ENCODE assay signal across 20 cellular contexts in the genomic region with DNA sequence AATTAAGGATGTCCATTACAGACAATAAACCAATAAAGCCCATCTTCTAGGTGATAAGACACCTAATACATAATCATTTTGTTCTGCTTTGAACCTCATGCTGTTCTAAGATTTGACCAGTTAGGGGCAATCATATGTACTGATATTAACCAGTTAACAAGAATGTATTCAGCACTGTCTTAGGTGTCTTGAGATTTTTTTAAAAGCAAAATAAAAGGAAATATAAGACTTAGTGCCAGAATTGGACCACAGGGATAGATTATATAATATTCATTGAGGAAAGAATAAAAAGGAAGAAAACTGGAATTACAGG. TPM values are rescaled to one million over a fixed set of nuclear protein-coding genes. Genes with fewer than 3 reads are reported as not detected.
DNase-seq lines count a peak whose midpoint lies in the region; ATAC-seq, FAIRE-seq and TF ChIP-seq lines count a peak whose summit lies in the region.
"Had no signal": no experiment of that assay in that cellular context is flagged by ENCODE, and none has a peak within 500 bp of the region (broad histone marks: within the 10 kb centered on the region; RNA-seq: fewer than 3 reads in every experiment).

No MANE protein-coding gene starts in this region.

- H3K9me2 ChIP-seq in PC-3 (replicated peaks; ENCODE audit: low read length), result no peaks in the 10 kb centered on the region

- H2AFZ ChIP-seq in PC-3 (ENCODE audit: low read length), result no peak overlapping the region
- H2AFZ ChIP-seq: GM23338 had no signal

- peak overlapping the region; percentile 86 for H3K27ac ChIP-seq in 22Rv1
- peak overlapping the region; percentile 95 for H3K27ac ChIP-seq in PC-3 (ENCODE audit: low read length)
- peak overlapping the region; percentile 96 for H3K27ac ChIP-seq in VCaP

- no peak overlapping the region for H3K27ac Mint-ChIP-seq in activated CD4-positive, alpha-beta memory T cell treated with anti-CD3 and anti-CD28 coated beads, Interleukin-2, amount 10 ng/mL, durations not matched to agents 7 days and 5 days
- H3K27ac Mint-ChIP-seq in glutamatergic neuron (ENCODE audit: unreplicated experiment), result no peak overlapping the region
- H3K27ac Mint-ChIP-seq: GM23338 had no signal

- H3K4me1 Mint-ChIP-seq in activated CD4-positive, alpha-beta memory T cell treated with anti-CD3 and anti-CD28 coated beads, Interleukin-2, amount 10 ng/mL, durations not matched to agents 7 days and 5 days, result peaks cover 4% of the 10 kb centered on the region
- peaks cover 8% of the 10 kb centered on the region for H3K4me1 Mint-ChIP-seq in glutamatergic neuron (ENCODE audit: low read depth, unreplicated experiment)

- FAIRE-seq in islet of Langerhans (lab: Jason Lieb, UNC), result peak; percentile 76
- FAIRE-seq: GM12891, GM18507 had no signal

- no peak overlapping the region for H3K4me3 Mint-ChIP-seq in activated CD4-positive, alpha-beta memory T cell treated with anti-CD3 and anti-CD28 coated beads, Interleukin-2, amount 10 ng/mL, durations not matched to agents 7 days and 5 days
- H3K4me3 Mint-ChIP-seq in glutamatergic neuron (ENCODE audit: unreplicated experiment), result no peak overlapping the region
- H3K4me3 Mint-ChIP-seq: CD4-positive, CD25-positive, alpha-beta regulatory T cell; CD8-positive, alpha-beta memory T cell; GM23338; H9 had no signal

- H4K20me1 ChIP-seq in PC-3 (ENCODE audit: low read length), result no peaks in the 10 kb centered on the region

- no peaks in the 10 kb centered on the region for H3K9me3 ChIP-seq in PC-3 (ENCODE audit: low read length)

- peak overlapping the region; percentile 78 for H3K9ac ChIP-seq in PC-3 (ENCODE audit: low read length)

- intact Hi-C loops in PC-3 (cut with micrococcal nuclease), result loop anchor here (5.0 kb wide), 1 partner anchor 33 kb away; no protein-coding TSS in a partner anchor

- no peak overlapping the region; the same call in 1 of the 2 replicates for H3K4me3 ChIP-seq in PC-3 (ENCODE audit: low read length)
- H3K4me3 ChIP-seq: GM23338 had no signal

- peak; percentile 21 for ATAC-seq in PC-3
- ATAC-seq: GM23338, HCT116 had no signal

- CTCF ChIA-PET in PC-3 (lab: Charles Lee), result no interaction called here
- CTCF ChIA-PET in activated CD4-positive, alpha-beta memory T cell treated with anti-CD3 and anti-CD28 coated beads, Interleukin-2, amount 10 ng/mL, durations not matched to agents 7 days and 5 days (lab: Charles Lee), result no interaction called here

- no peaks in the 10 kb centered on the region for H3K36me3 ChIP-seq in PC-3 (ENCODE audit: low read depth, low read length)

- H3F3A ChIP-seq in PC-3 (ENCODE audit: low read length, unreplicated experiment), result peaks cover 3% of the 10 kb centered on the region

- peaks cover 33% of the 10 kb centered on the region for H3K4me1 ChIP-seq in PC-3 (ENCODE audit: insufficient read depth, low read length)

- 0 out of 2 replicates have a peak, but pooled peaks cover 5% of the 10 kb centered on the region for H3K79me2 ChIP-seq in PC-3 (ENCODE audit: low read length)

- no peaks in the 10 kb centered on the region for H3K27me3 Mint-ChIP-seq in activated CD4-positive, alpha-beta memory T cell treated with anti-CD3 and anti-CD28 coated beads, Interleukin-2, amount 10 ng/mL, durations not matched to agents 7 days and 5 days
- no peaks in the 10 kb centered on the region for H3K27me3 Mint-ChIP-seq in glutamatergic neuron (ENCODE audit: unreplicated experiment)
- H3K27me3 Mint-ChIP-seq: CD4-positive, CD25-positive, alpha-beta regulatory T cell; CD8-positive, alpha-beta memory T cell had no signal

- BruUV-seq in PC-3 (replicated peaks; lab: Mats Ljungman, UMichigan), result no TSS peak

- POLR2A ChIA-PET in PC-3 (lab: Charles Lee; ENCODE audit: unreplicated experiment), result no interaction called here
- POLR2A ChIA-PET in activated CD4-positive, alpha-beta memory T cell treated with anti-CD3 and anti-CD28 coated beads, Interleukin-2, amount 10 ng/mL, durations not matched to agents 7 days and 5 days (lab: Charles Lee), result no interaction called here

- H3K4me2 ChIP-seq in PC-3 (ENCODE audit: low read length), result peak overlapping the region; percentile 53
- H3K4me2 ChIP-seq: GM23338 had no signal

- H3K9me3 Mint-ChIP-seq in activated CD4-positive, alpha-beta memory T cell treated with anti-CD3 and anti-CD28 coated beads, Interleukin-2, amount 10 ng/mL, durations not matched to agents 7 days and 5 days, result no peaks in the 10 kb centered on the region
- no peaks in the 10 kb centered on the region for H3K9me3 Mint-ChIP-seq in glutamatergic neuron (ENCODE audit: unreplicated experiment)
- H3K9me3 Mint-ChIP-seq: CD4-positive, CD25-positive, alpha-beta regulatory T cell; CD8-positive, alpha-beta memory T cell; GM23338; H9 had no signal

- H3K36me3 Mint-ChIP-seq in activated CD4-positive, alpha-beta memory T cell treated with anti-CD3 and anti-CD28 coated beads, Interleukin-2, amount 10 ng/mL, durations not matched to agents 7 days and 5 days (ENCODE audit: low read depth), result no peaks in the 10 kb centered on the region
- no peaks in the 10 kb centered on the region for H3K36me3 Mint-ChIP-seq in glutamatergic neuron (ENCODE audit: unreplicated experiment)
- H3K36me3 Mint-ChIP-seq: CD4-positive, CD25-positive, alpha-beta regulatory T cell had no signal

- no peaks in the 10 kb centered on the region for H3K27me3 ChIP-seq in PC-3 (ENCODE audit: low read length)

- TF ChIP-seq CTCF in 22Rv1 (IDR thresholded peaks at IDR 0.05) (no peak), PC-3 (conservative IDR thresholded peaks at IDR 0.05; ENCODE audit: low read depth, low read length) (no peak), VCaP (conservative IDR thresholded peaks at IDR 0.05) (no peak), glutamatergic neuron (IDR thresholded peaks at IDR 0.05; ENCODE audit: partially characterized antibody, unreplicated experiment) (no peak)

- DNase-seq in PC-3 (no peak), COR-L47 (lab: John Stamatoyannopoulos, UW) (no peak), HT-29 (ENCODE audit: low spot score) (no peak), glutamatergic neuron (no peak)
- DNase-seq in activated CD4-positive, alpha-beta memory T cell treated with anti-CD3 and anti-CD28 coated beads, Interleukin-2, amount 10 ng/mL, durations not matched to agents 7 days and 5 days, result no peak
- DNase-seq: 8988T; C1 segment of cervical spinal cord; Calu3; CD4-positive, CD25-positive, alpha-beta regulatory T cell; CD8-positive, alpha-beta memory T cell; DMS79 treated with DMSO at 0.1 percent for 48 hours; GF-D8; H9 had no signal

RNA-seq across cellular contexts. Expression of a gene that starts 32.0 kb away (rescaled TPM):
- total RNA-seq in PC-3 (2014; rRNA removed) (8.6 and 15.4 TPM in 2 replicates), glutamatergic neuron (ENCODE audit: unreplicated experiment) (9.6 TPM)
- 1 to 10 TPM; 5.9 to 7.6 TPM for total RNA-seq in activated CD4-positive, alpha-beta memory T cell treated with anti-CD3 and anti-CD28 coated beads, Interleukin-2, amount 10 ng/mL, durations not matched to agents 7 days and 5 days
- total RNA-seq in HT-29 (2014; rRNA removed; shearing (Covaris generic)), result 5.3 and 8.2 TPM in 2 replicates
